In the genomic region with DNA sequence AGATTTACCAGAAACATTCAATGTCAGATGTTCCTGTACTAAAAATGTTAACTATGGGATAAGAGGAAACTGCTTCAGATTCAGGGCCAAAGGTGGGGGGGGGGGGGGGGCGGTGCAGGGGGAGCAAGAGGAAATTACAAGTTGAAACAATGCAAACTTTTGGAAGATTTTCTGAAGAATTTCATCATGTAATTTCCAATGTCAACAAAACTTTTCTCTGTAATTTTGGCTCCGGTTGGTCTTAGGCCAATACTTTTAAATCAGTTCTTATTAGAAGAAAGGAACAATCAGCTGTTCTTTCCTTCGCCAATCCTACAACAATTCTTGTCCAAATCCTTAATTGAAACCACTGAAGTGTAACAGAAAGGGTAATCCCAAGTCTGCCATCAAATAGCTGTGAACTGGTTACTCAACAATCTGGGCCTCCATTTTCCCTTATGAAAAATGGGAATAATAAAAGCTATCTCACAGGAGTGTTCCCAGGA, we compare ENCODE assay signal across 1 cellular context.
TF ChIP-seq lines count a peak whose summit lies in the region.

No MANE protein-coding gene starts in this region.

TF ChIP-seq in endothelial cell of umbilical vein, 7 proteins besides CTCF, POLR2A, EP300 and RAD21:
- no peak for TF ChIP-seq FOS (IDR thresholded peaks at IDR 0.05; ENCODE audit: borderline replicate concordance, insufficient read depth, low read length)
- TF ChIP-seq EZH2 (IDR thresholded peaks at IDR 0.05; ENCODE audit: borderline replicate concordance, low read depth, low read length, severe bottlenecking) = no peak
- TF ChIP-seq, protein P1, sequence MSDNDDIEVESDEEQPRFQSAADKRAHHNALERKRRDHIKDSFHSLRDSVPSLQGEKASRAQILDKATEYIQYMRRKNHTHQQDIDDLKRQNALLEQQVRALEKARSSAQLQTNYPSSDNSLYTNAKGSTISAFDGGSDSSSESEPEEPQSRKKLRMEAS (IDR thresholded peaks at IDR 0.05; ENCODE audit: insufficient read depth, insufficient read length) = no peak
